8 cellular contexts compared by ENCODE assay signal in the genomic region with DNA sequence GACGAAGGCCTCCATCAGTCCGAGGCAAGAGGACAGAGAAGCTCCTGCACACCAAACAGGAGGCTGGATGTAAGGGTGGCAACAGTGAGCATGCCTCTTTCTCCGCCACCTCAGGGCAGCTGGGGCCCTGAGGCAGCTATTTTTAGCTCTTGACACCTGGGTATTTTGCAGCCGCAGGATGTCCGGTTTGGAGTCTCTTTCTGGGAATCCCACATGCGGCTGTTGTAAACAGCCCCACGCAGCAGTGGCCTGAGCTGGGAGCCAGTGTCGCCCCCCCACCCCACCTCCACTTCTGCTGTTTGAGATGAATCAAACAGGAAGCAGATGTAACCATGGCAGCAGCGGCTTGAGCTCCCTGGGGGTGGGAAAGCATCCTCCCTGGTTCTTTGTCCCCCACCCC. TPM values are rescaled to one million over a fixed set of nuclear protein-coding genes. Genes with fewer than 3 reads are reported as not detected.
DNase-seq lines count a peak whose midpoint lies in the region; ATAC-seq lines count a peak whose summit lies in the region.

No MANE protein-coding gene starts in this region.

- H3K27me3 ChIP-seq in muscle layer of colon (ENCODE audit: control insufficient read depth in 1 of 2, insufficient read depth in 2 of 2, low read length in 2 of 2) = no peaks in the 10 kb centered on the region

- ATAC-seq in HG02798 (IDR thresholded peaks at IDR 0.05; ENCODE audit: poor library complexity, unreplicated experiment) = peak; percentile 39
- ATAC-seq in GM19328 (IDR thresholded peaks at IDR 0.05; ENCODE audit: unreplicated experiment) = no peak

- H3K4me1 ChIP-seq in muscle layer of colon (ENCODE audit: insufficient read depth, low read length) = peaks cover 94% of the 10 kb centered on the region

- peak overlapping the region; percentile 95 for H3K27ac Mint-ChIP-seq in T-helper 1 cell treated with Interleukin-12 subunit alpha and Interleukin-12 subunit beta and Interleukin-4 antibody, amounts not matched to agents 30 μg/mL and 1 μg/mL, for 36 hours

- in situ Hi-C loops in G401 (cut with HindIII; ENCODE audit: low sequenced_read_pairs) = no loop called here

- peaks cover 10% of the 10 kb centered on the region for H3K36me3 ChIP-seq in muscle layer of colon (ENCODE audit: insufficient read depth, low read length)

- H3K9me3 Mint-ChIP-seq in T-helper 1 cell treated with Interleukin-12 subunit alpha and Interleukin-12 subunit beta and Interleukin-4 antibody, amounts not matched to agents 30 μg/mL and 1 μg/mL, for 36 hours = no peaks in the 10 kb centered on the region

- no peaks in the 10 kb centered on the region for H3K27me3 Mint-ChIP-seq in T-helper 1 cell treated with Interleukin-12 subunit alpha and Interleukin-12 subunit beta and Interleukin-4 antibody, amounts not matched to agents 30 μg/mL and 1 μg/mL, for 36 hours (ENCODE audit: low read depth)

- H3K9me3 ChIP-seq in muscle layer of colon (ENCODE audit: low read length) = no peaks in the 10 kb centered on the region

- H3K4me1 Mint-ChIP-seq in T-helper 1 cell treated with Interleukin-12 subunit alpha and Interleukin-12 subunit beta and Interleukin-4 antibody, amounts not matched to agents 30 μg/mL and 1 μg/mL, for 36 hours (ENCODE audit: low read depth) = peaks cover 85% of the 10 kb centered on the region

- H3K4me3 ChIP-seq in muscle layer of colon (ENCODE audit: low read depth in 1 of 2, low read length in 2 of 2) = peak overlapping the region in 1 of 2 donors; percentile 19

- peaks cover 35% of the 10 kb centered on the region for H3K36me3 Mint-ChIP-seq in T-helper 1 cell treated with Interleukin-12 subunit alpha and Interleukin-12 subunit beta and Interleukin-4 antibody, amounts not matched to agents 30 μg/mL and 1 μg/mL, for 36 hours (ENCODE audit: low read depth)

- peak overlapping the region; percentile 34 for H3K9ac ChIP-seq in muscle layer of colon (ENCODE audit: low read length)

- DNase-seq in G401 (ENCODE audit: low spot score) (peak; percentile 35), astrocyte of the hippocampus (ENCODE audit: low read depth, low spot score) (peak; percentile 49), ureter (ENCODE audit: low spot score) (no peak)
- DNase-seq in stimulated activated naive CD4-positive, alpha-beta T cell treated with Interleukin-2 at 50 U/mL for 16 hours (lab: John Stamatoyannopoulos, UW) = peak; percentile 79

- peak overlapping the region; percentile 85 for H3K27ac ChIP-seq in muscle layer of colon (ENCODE audit: low read depth, low read length)

- H3K4me3 Mint-ChIP-seq in T-helper 1 cell treated with Interleukin-12 subunit alpha and Interleukin-12 subunit beta and Interleukin-4 antibody, amounts not matched to agents 30 μg/mL and 1 μg/mL, for 36 hours = peak overlapping the region; percentile 81

RNA-seq across cellular contexts. Expression of a gene that starts 11.7 kb away (rescaled TPM):
- 26.8 and 46.8 TPM in 2 replicates for total RNA-seq in G401 (2014; rRNA removed; shearing (Covaris generic))
- 144 TPM for total RNA-seq in ureter

RNA-seq across cellular contexts. Expression of a gene that starts 35.0 kb away (rescaled TPM):
- 32.3 and 34.4 TPM in 2 replicates for total RNA-seq in G401 (2014; rRNA removed; shearing (Covaris generic))
- total RNA-seq in ureter = 41.3 TPM

RNA-seq across cellular contexts. Expression of a gene that starts 49.4 kb away (rescaled TPM):
- total RNA-seq in G401 (2014; rRNA removed; shearing (Covaris generic)) = 6.1 and 9.0 TPM in 2 replicates
- 83.4 TPM for total RNA-seq in ureter
